Comparison of ENCODE assay signal across 1 cellular context in genomic region chr3:13626915-13627460, GRCh38.
TF ChIP-seq lines count a peak whose summit lies in the region.

No MANE protein-coding gene starts in this region.

TF ChIP-seq in WTC11, 78 proteins besides CTCF, POLR2A, EP300 and RAD21 (continued from another document):
- no peak for TF ChIP-seq ZBTB43 (CRISPR knock-in tag; IDR thresholded peaks at IDR 0.05)
- no peak for TF ChIP-seq ZNF138 (CRISPR knock-in tag; conservative IDR thresholded peaks at IDR 0.05)
- no peak for TF ChIP-seq ETV6 (CRISPR knock-in tag; IDR thresholded peaks at IDR 0.05)
- no peak for TF ChIP-seq ZNF416 (CRISPR knock-in tag; IDR thresholded peaks at IDR 0.05)
- no peak for TF ChIP-seq ZNF219 (CRISPR knock-in tag; IDR thresholded peaks at IDR 0.05; ENCODE audit: borderline replicate concordance)
- TF ChIP-seq FOXP1 (CRISPR knock-in tag; IDR thresholded peaks at IDR 0.05; ENCODE audit: borderline replicate concordance): no peak
